In genomic region chr7:11434371-11434770, GRCh38 we compare ENCODE assay signal across 31 cellular contexts.
"Had no signal": no experiment of that assay in that cellular context is flagged by ENCODE, and none has a peak within 500 bp of the region (broad histone marks: within the 10 kb centered on the region; RNA-seq: fewer than 3 reads in every experiment).

No MANE protein-coding gene starts in this region.

- H3K36me3 Mint-ChIP-seq: activated CD8-positive, alpha-beta memory T cell treated with anti-CD3 and anti-CD28 coated beads, Interleukin-2, amount 10 ng/mL, durations not matched to agents 7 days and 5 days; activated naive CD8-positive, alpha-beta T cell had no signal

- H3K9me3 Mint-ChIP-seq: activated B cell treated with CpG ODN at 0.5 μM for 24 hours; activated CD4-positive, alpha-beta T cell treated with anti-CD3 and anti-CD28 coated beads, Interleukin-2, amount 10 ng/mL, durations not matched to agents 24 days and 14 days; activated naive CD4-positive, alpha-beta T cell treated with anti-CD3 and anti-CD28 coated beads for 36 hours; activated T-helper 17 cell treated with anti-CD3 and anti-CD28 coated beads, Interleukin-2, amount 50 U/mL, for 72 hours; T-helper 1 cell treated with Interleukin-12 subunit alpha and Interleukin-12 subunit beta and Interleukin-4 antibody, amounts not matched to agents 30 μg/mL and 1 μg/mL, for 36 hours had no signal

- H3K27ac Mint-ChIP-seq: activated B cell treated with CpG ODN at 0.5 μM for 24 hours; activated CD4-positive, alpha-beta T cell treated with anti-CD3 and anti-CD28 coated beads, Interleukin-2, amount 10 ng/mL, durations not matched to agents 24 days and 14 days; activated CD8-positive, alpha-beta memory T cell treated with anti-CD3 and anti-CD28 coated beads, Interleukin-2, amount 10 ng/mL, durations not matched to agents 7 days and 5 days; activated naive CD4-positive, alpha-beta T cell treated with anti-CD3 and anti-CD28 coated beads for 36 hours; activated naive CD8-positive, alpha-beta T cell; activated T-helper 17 cell treated with anti-CD3 and anti-CD28 coated beads, Interleukin-2, amount 50 U/mL, for 72 hours; T-helper 1 cell treated with Interleukin-12 subunit alpha and Interleukin-12 subunit beta and Interleukin-4 antibody, amounts not matched to agents 30 μg/mL and 1 μg/mL, for 36 hours had no signal

- H3K4me3 ChIP-seq: body of pancreas, K562, SJSA1 had no signal

- H3K4me1 ChIP-seq: body of pancreas, SJSA1 had no signal

- H3K27me3 ChIP-seq: body of pancreas, SJSA1 had no signal

- FAIRE-seq: bronchial epithelial cell, K562 had no signal

- H3K9me3 ChIP-seq: body of pancreas, SJSA1 had no signal

- H3K4me3 Mint-ChIP-seq: activated B cell treated with CpG ODN at 0.5 μM for 24 hours; activated CD4-positive, alpha-beta T cell treated with anti-CD3 and anti-CD28 coated beads, Interleukin-2, amount 10 ng/mL, durations not matched to agents 24 days and 14 days; activated CD8-positive, alpha-beta memory T cell treated with anti-CD3 and anti-CD28 coated beads, Interleukin-2, amount 10 ng/mL, durations not matched to agents 7 days and 5 days; activated naive CD4-positive, alpha-beta T cell treated with anti-CD3 and anti-CD28 coated beads for 36 hours; activated naive CD8-positive, alpha-beta T cell; activated T-cell treated with anti-CD3 and anti-CD28 coated beads, Interleukin-2, amount 50 U/mL, for 4 hours; activated T-helper 17 cell treated with anti-CD3 and anti-CD28 coated beads, Interleukin-2, amount 50 U/mL, for 72 hours; T-helper 1 cell treated with Interleukin-12 subunit alpha and Interleukin-12 subunit beta and Interleukin-4 antibody, amounts not matched to agents 30 μg/mL and 1 μg/mL, for 36 hours had no signal

- H3K4me1 Mint-ChIP-seq: activated B cell treated with CpG ODN at 0.5 μM for 24 hours; activated CD4-positive, alpha-beta T cell treated with anti-CD3 and anti-CD28 coated beads, Interleukin-2, amount 10 ng/mL, durations not matched to agents 24 days and 14 days; activated CD8-positive, alpha-beta memory T cell treated with anti-CD3 and anti-CD28 coated beads, Interleukin-2, amount 10 ng/mL, durations not matched to agents 7 days and 5 days; activated T-helper 17 cell treated with anti-CD3 and anti-CD28 coated beads, Interleukin-2, amount 50 U/mL, for 72 hours had no signal

- H3K27ac ChIP-seq: body of pancreas, RWPE1, SJSA1 had no signal

- ATAC-seq: activated CD8-positive, alpha-beta memory T cell treated with anti-CD3 and anti-CD28 coated beads, Interleukin-2, amount 10 ng/mL, durations not matched to agents 7 days and 5 days; activated T-cell treated with anti-CD3 and anti-CD28 coated beads, Interleukin-2, amount 50 U/mL, for 4 hours; activated T-helper 17 cell treated with anti-CD3 and anti-CD28 coated beads, Interleukin-2, amount 50 U/mL, for 72 hours; body of pancreas; K562; Panc1 had no signal

- H3K27me3 Mint-ChIP-seq: activated B cell treated with CpG ODN at 0.5 μM for 24 hours; activated CD4-positive, alpha-beta T cell treated with anti-CD3 and anti-CD28 coated beads, Interleukin-2, amount 10 ng/mL, durations not matched to agents 24 days and 14 days; activated CD8-positive, alpha-beta memory T cell treated with anti-CD3 and anti-CD28 coated beads, Interleukin-2, amount 10 ng/mL, durations not matched to agents 7 days and 5 days; activated naive CD8-positive, alpha-beta T cell had no signal

- H3K36me3 ChIP-seq: SJSA1 had no signal

- DNase-seq: activated B cell treated with CpG ODN at 0.5 μM for 24 hours; activated CD4-positive, alpha-beta T cell treated with anti-CD3 and anti-CD28 coated beads for 1 hour; activated CD4-positive, alpha-beta T cell treated with anti-CD3 and anti-CD28 coated beads, Interleukin-2, amount 10 ng/mL, durations not matched to agents 24 days and 14 days; activated CD4-positive, alpha-beta T cell treated with anti-CD3 and anti-CD28 coated beads, Interleukin-2, amount 50 U/mL, for 48 hours; activated CD8-positive, alpha-beta memory T cell treated with anti-CD3 and anti-CD28 coated beads, Interleukin-2, amount 10 ng/mL, durations not matched to agents 7 days and 5 days; activated gamma-delta T cell; activated naive CD4-positive, alpha-beta T cell treated with anti-CD3 and anti-CD28 coated beads for 36 hours; activated T-cell treated with anti-CD3 and anti-CD28 coated beads, Interleukin-2, amount 50 U/mL, for 4 hours; body of pancreas; central memory CD4-positive, alpha-beta T cell; Karpas-422; MM.1S; NCI-H1105; NCI-H1436; NCI-H1694 treated with DMSO at 0.1 percent for 48 hours; NCI-H2029 treated with DMSO at 0.1 percent for 48 hours; NCI-H345; NCI-H510A; NCI-H526 treated with DMSO at 0.1 percent for 48 hours; NK-92 treated with Interleukin-12 subunit alpha and Interleukin-12 subunit beta, amount 100 ng/mL, for 24 hours; OCI-M1; SHP77; T-helper 9 cell had no signal
